In genomic region chr13:51728972-51729371, GRCh38 we compare ENCODE assay signal across 12 cellular contexts.
A peak's percentile ranks its signal among the peaks of the same experiment; 100 is the strongest.
DNase-seq lines count a peak whose midpoint lies in the region; ATAC-seq, FAIRE-seq and TF ChIP-seq lines count a peak whose summit lies in the region.
"Had no signal": no experiment of that assay in that cellular context is flagged by ENCODE, and none has a peak within 500 bp of the region (broad histone marks: within the 10 kb centered on the region; RNA-seq: fewer than 3 reads in every experiment).

No MANE protein-coding gene starts in this region.

- H3K4me3 ChIP-seq in MG63 (no peak overlapping the region), bronchial epithelial cell (ENCODE audit: low read depth, low read length) (no peak overlapping the region)
- H3K4me3 ChIP-seq: Peyer's patch had no signal

- H3K27me3 ChIP-seq in MG63 (no peaks in the 10 kb centered on the region), bronchial epithelial cell (ENCODE audit: control insufficient read depth, insufficient read depth, low read length) (no peaks in the 10 kb centered on the region)
- H3K27me3 ChIP-seq: Peyer's patch had no signal

- TF ChIP-seq CTCF in bronchial epithelial cell (IDR thresholded peaks at IDR 0.05; ENCODE audit: insufficient read depth, low read length, severe bottlenecking): no peak
- TF ChIP-seq CTCF in nephron progenitor cell (IDR thresholded peaks at IDR 0.05): no peak

- no peak overlapping the region for H3K27ac Mint-ChIP-seq in nephron progenitor cell

- no peaks in the 10 kb centered on the region for H3K9me3 Mint-ChIP-seq in nephron progenitor cell

- no peak overlapping the region for H3K4me3 Mint-ChIP-seq in nephron progenitor cell

- no peak for ATAC-seq in GM21529 (IDR thresholded peaks at IDR 0.05; ENCODE audit: unreplicated experiment)

- no peaks in the 10 kb centered on the region for H3K27me3 Mint-ChIP-seq in nephron progenitor cell (ENCODE audit: low read depth, poor library complexity)

- H3K36me3 ChIP-seq in MG63: no peaks in the 10 kb centered on the region; the same call in 1 of the 2 replicates
- H3K36me3 ChIP-seq in bronchial epithelial cell (ENCODE audit: control insufficient read depth, insufficient read depth, low read length): peaks cover 8% of the 10 kb centered on the region
- H3K36me3 ChIP-seq: Peyer's patch had no signal

- FAIRE-seq in bronchial epithelial cell (lab: Jason Lieb, UNC): peak; percentile 80
- FAIRE-seq: GM19239, H1 had no signal

- peaks cover 5% of the 10 kb centered on the region for H3K36me3 Mint-ChIP-seq in nephron progenitor cell (ENCODE audit: low read depth)

- no peaks in the 10 kb centered on the region for H3K9me3 ChIP-seq in MG63
- H3K9me3 ChIP-seq: Peyer's patch had no signal

- H3K4me1 Mint-ChIP-seq in nephron progenitor cell: peaks cover 8% of the 10 kb centered on the region

- DNase-seq in AML-193 (lab: John Stamatoyannopoulos, UW): peak; percentile 69 to 76
- peak; percentile 17 for DNase-seq in MG63
- peak; percentile 92 for DNase-seq in bronchial epithelial cell (ENCODE audit: low read depth)
- peak; percentile 14 for DNase-seq in occipital lobe (lab: John Stamatoyannopoulos, UW)
- no peak for DNase-seq in DMS 273 treated with DMSO at 0.1 percent for 48 hours (lab: John Stamatoyannopoulos, UW)
- DNase-seq in activated CD4-positive, alpha-beta T cell treated with anti-CD3 and anti-CD28 coated beads, Interleukin-2, amount 50 U/mL, for 4 hours: no peak
- DNase-seq in nephron progenitor cell: no peak
- DNase-seq: Peyer's patch; stimulated activated CD4-positive, alpha-beta T cell treated with anti-CD3 and anti-CD28 coated beads, Interleukin-15, amount 100 ng/mL, for 24 hours had no signal

Comparison
In these comparisons a context has a peak if more than half of its experiments do, and no peak if none do; other contexts are left out.
1. DNase-seq: peak in AML-193 (2 of 2), MG63 (single experiment), bronchial epithelial cell (single experiment) and occipital lobe (single experiment); none in DMS 273 treated with DMSO at 0.1 percent for 48 hours (single experiment), activated CD4-positive, alpha-beta T cell treated with anti-CD3 and anti-CD28 coated beads, Interleukin-2, amount 50 U/mL, for 4 hours (0 of 2) and nephron progenitor cell (single experiment).